ENCODE assay signal across 30 cellular contexts in the genomic region with DNA sequence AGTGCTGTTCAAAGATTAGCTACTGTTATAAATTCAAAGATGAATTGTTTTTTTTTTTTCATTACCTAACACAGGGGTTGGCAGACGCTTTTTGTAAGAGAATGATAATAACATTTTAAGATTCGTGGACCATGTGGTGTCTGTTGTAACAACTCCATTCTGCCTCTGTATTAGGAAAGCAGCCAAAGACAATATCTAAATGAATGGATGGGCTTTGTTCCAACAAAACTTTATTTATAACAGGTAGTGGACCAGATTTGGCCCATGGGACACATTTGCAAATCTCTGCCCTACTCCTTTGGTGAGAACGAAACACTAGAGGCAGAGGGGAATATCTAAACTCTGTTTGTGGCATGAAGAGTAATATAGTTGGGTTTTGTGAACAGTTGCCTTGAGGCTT.
DNase-seq lines count a peak whose midpoint lies in the region; ATAC-seq and TF ChIP-seq lines count a peak whose summit lies in the region.
"Had no signal": no experiment of that assay in that cellular context is flagged by ENCODE, and none has a peak within 500 bp of the region (broad histone marks: within the 10 kb centered on the region; RNA-seq: fewer than 3 reads in every experiment).

No MANE protein-coding gene starts in this region.

- POLR2A ChIA-PET in MCF 10A (lab: Yijun Ruan, JAX) = interaction anchor here (0.6 to 6.5 kb wide), 11 partner anchors 9 to 104 kb away, joined by 3 to 103 read pairs (median 4); no protein-coding TSS in a partner anchor

- no peaks in the 10 kb centered on the region for H3K27me3 ChIP-seq in breast epithelium
- no peaks in the 10 kb centered on the region for H3K27me3 ChIP-seq in brain microvascular endothelial cell (replicated peaks)
- no peaks in the 10 kb centered on the region for H3K27me3 ChIP-seq in adrenal gland
- H3K27me3 ChIP-seq: sigmoid colon, testis, vagina had no signal

- H3K4me3 Mint-ChIP-seq in MCF 10A (ENCODE audit: unreplicated experiment) = no peak overlapping the region
- H3K4me3 Mint-ChIP-seq: activated T-cell treated with anti-CD3 and anti-CD28 coated beads, Interleukin-2, amount 50 U/mL, for 4 hours; B cell; CD8-positive, alpha-beta memory T cell; endodermal cell; mesothelial cell of epicardium; naive B cell had no signal

- H3K9me3 ChIP-seq in breast epithelium = no peaks in the 10 kb centered on the region
- no peaks in the 10 kb centered on the region for H3K9me3 ChIP-seq in adrenal gland (replicated peaks in 1 of 3)
- H3K9me3 ChIP-seq: left ventricle myocardium inferior, psoas muscle, sigmoid colon, testis, vagina had no signal

- no peaks in the 10 kb centered on the region for H3K9me3 Mint-ChIP-seq in MCF 10A (ENCODE audit: unreplicated experiment)
- H3K9me3 Mint-ChIP-seq: activated T-cell treated with anti-CD3 and anti-CD28 coated beads, Interleukin-2, amount 50 U/mL, for 4 hours; CD8-positive, alpha-beta memory T cell; endodermal cell; mesothelial cell of epicardium had no signal

- H3K27ac ChIP-seq in breast epithelium (no peak overlapping the region), brain microvascular endothelial cell (peak overlapping the region; percentile 47), adrenal gland (no peak overlapping the region)
- H3K27ac ChIP-seq: left ventricle myocardium inferior, psoas muscle, testis, vagina, VCaP had no signal

- H3K36me3 ChIP-seq in breast epithelium = no peaks in the 10 kb centered on the region
- H3K36me3 ChIP-seq in brain microvascular endothelial cell (replicated peaks) = no peaks in the 10 kb centered on the region
- no peaks in the 10 kb centered on the region for H3K36me3 ChIP-seq in adrenal gland (replicated peaks in 1 of 2)
- H3K36me3 ChIP-seq: left ventricle myocardium inferior, sigmoid colon, vagina had no signal

- in situ Hi-C loops in brain microvascular endothelial cell (cut with HindIII; ENCODE audit: low pct_ligation_motif_present, low sequenced_read_pairs) = no loop called here

- intact Hi-C loops in MCF 10A (cut with micrococcal nuclease) = loop anchor here (10.0 kb wide), 2 partner anchors 305 to 905 kb away; a partner anchor contains a TSS
- intact Hi-C loops in breast epithelium (cut with DNase I; ENCODE audit: low total_unique reads) = no loop called here
- intact Hi-C loops in adrenal gland (cut with DNase I) = loop anchor here (5.0 to 10.0 kb wide), 3 partner anchors 95 to 547 kb away; no protein-coding TSS in a partner anchor

- peaks cover 32% of the 10 kb centered on the region for H3K4me1 Mint-ChIP-seq in MCF 10A (ENCODE audit: insufficient read depth, unreplicated experiment)
- H3K4me1 Mint-ChIP-seq: B cell; CD8-positive, alpha-beta memory T cell; naive B cell had no signal

- H3K4me3 ChIP-seq in breast epithelium (no peak overlapping the region), brain microvascular endothelial cell (ENCODE audit: low read depth, low read length) (no peak overlapping the region), fibroblast of the aortic adventitia (ENCODE audit: low read depth, low read length) (no peak overlapping the region), adrenal gland (no peak overlapping the region)
- H3K4me3 ChIP-seq: left ventricle myocardium inferior, psoas muscle, sigmoid colon, testis, vagina had no signal

- CTCF ChIA-PET in MCF 10A (lab: Yijun Ruan, JAX) = interaction anchor here (0.6 to 5.9 kb wide), 3 partner anchors 98 to 1004 kb away, joined by 3 to 83 read pairs (median 54); no protein-coding TSS in a partner anchor

- no peak for TF ChIP-seq CTCF in MCF 10A (IDR thresholded peaks at IDR 0.05; ENCODE audit: unreplicated experiment)
- no peak for TF ChIP-seq CTCF in breast epithelium (IDR thresholded peaks at IDR 0.05)
- no peak for TF ChIP-seq CTCF in brain microvascular endothelial cell (IDR thresholded peaks at IDR 0.05; ENCODE audit: low read depth, low read length, missing control alignments)
- TF ChIP-seq CTCF in fibroblast of the aortic adventitia (IDR thresholded peaks at IDR 0.05; ENCODE audit: insufficient read depth, low read length) = no peak
- no peak for TF ChIP-seq CTCF in adrenal gland (IDR thresholded peaks at IDR 0.05)

- peak overlapping the region; percentile 27 for H3K27ac Mint-ChIP-seq in MCF 10A (ENCODE audit: low read depth, unreplicated experiment)
- H3K27ac Mint-ChIP-seq: B cell; CD8-positive, alpha-beta memory T cell; endodermal cell; mesothelial cell of epicardium; naive B cell had no signal

- peaks cover 10% of the 10 kb centered on the region for H3K36me3 Mint-ChIP-seq in MCF 10A (ENCODE audit: insufficient read depth, unreplicated experiment)
- H3K36me3 Mint-ChIP-seq: mesothelial cell of epicardium, naive B cell had no signal

- DNase-seq in MCF 10A (ENCODE audit: unreplicated experiment) = peak; percentile 88
- DNase-seq in breast epithelium (ENCODE audit: low spot score in 2 of 2) = no peak
- no peak for DNase-seq in brain microvascular endothelial cell
- peak; percentile 64 for DNase-seq in fibroblast of the aortic adventitia (ENCODE audit: low read depth)
- DNase-seq in amniotic stem cell (lab: John Stamatoyannopoulos, UW) = no peak
- no peak for DNase-seq in NK-92 (lab: John Stamatoyannopoulos, UW; ENCODE audit: unreplicated experiment)
- DNase-seq in adrenal gland = no peak
- DNase-seq: activated CD4-positive, alpha-beta T cell treated with anti-CD3 and anti-CD28 coated beads for 48 hours; activated CD8-positive, alpha-beta memory T cell treated with anti-CD3 and anti-CD28 coated beads for 24 hours; activated gamma-delta T cell treated with Interleukin-2 at 50 U/mL for 16 hours; activated T-cell treated with anti-CD3 and anti-CD28 coated beads, Interleukin-2, amount 50 U/mL, for 4 hours; CD8-positive, alpha-beta memory T cell; cortex of kidney; DMS 273 treated with DMSO at 0.1 percent for 48 hours; endodermal cell; left ventricle myocardium inferior; naive B cell; NCI-H1417; NCI-H345; NCI-H774; psoas muscle; Right ventricle myocardium superior; sigmoid colon; stimulated activated naive CD4-positive, alpha-beta T cell treated with Interleukin-2 at 50 U/mL for 16 hours; testis had no signal

- whole genome bisulfite sequencing in adrenal gland, 4 donors = 60 to 81% (median 71%) methylated on average over 3 of the region's 3 CpGs

- no peaks in the 10 kb centered on the region for H3K27me3 Mint-ChIP-seq in MCF 10A (ENCODE audit: insufficient read depth, unreplicated experiment)

- no peak for ATAC-seq in GM18867 (IDR thresholded peaks at IDR 0.05; ENCODE audit: unreplicated experiment)
- ATAC-seq: activated T-cell treated with anti-CD3 and anti-CD28 coated beads, Interleukin-2, amount 50 U/mL, for 4 hours; psoas muscle had no signal

- TF ChIP-seq POLR2A in breast epithelium (IDR thresholded peaks at IDR 0.05) (no peak), adrenal gland (IDR thresholded peaks at IDR 0.05) (no peak)

- H3K4me1 ChIP-seq in breast epithelium = peaks cover 0 to 3% of the 10 kb centered on the region in 2 donors
- H3K4me1 ChIP-seq in adrenal gland (replicated peaks in 1 of 2) = peaks cover 0 to 5% of the 10 kb centered on the region in 2 donors

- BruUV-seq in MCF 10A (replicated peaks; lab: Mats Ljungman, UMichigan) = no TSS peak

Comparison
In these comparisons a context has a peak if more than half of its experiments do, and no peak if none do; other contexts are left out.
1. DNase-seq: peak in MCF 10A (single experiment) and fibroblast of the aortic adventitia (single experiment); none in breast epithelium (0 of 2), brain microvascular endothelial cell (single experiment), amniotic stem cell (single experiment), NK-92 (single experiment) and adrenal gland (0 of 7).